12 cellular contexts compared by ENCODE assay signal in the genomic region with DNA sequence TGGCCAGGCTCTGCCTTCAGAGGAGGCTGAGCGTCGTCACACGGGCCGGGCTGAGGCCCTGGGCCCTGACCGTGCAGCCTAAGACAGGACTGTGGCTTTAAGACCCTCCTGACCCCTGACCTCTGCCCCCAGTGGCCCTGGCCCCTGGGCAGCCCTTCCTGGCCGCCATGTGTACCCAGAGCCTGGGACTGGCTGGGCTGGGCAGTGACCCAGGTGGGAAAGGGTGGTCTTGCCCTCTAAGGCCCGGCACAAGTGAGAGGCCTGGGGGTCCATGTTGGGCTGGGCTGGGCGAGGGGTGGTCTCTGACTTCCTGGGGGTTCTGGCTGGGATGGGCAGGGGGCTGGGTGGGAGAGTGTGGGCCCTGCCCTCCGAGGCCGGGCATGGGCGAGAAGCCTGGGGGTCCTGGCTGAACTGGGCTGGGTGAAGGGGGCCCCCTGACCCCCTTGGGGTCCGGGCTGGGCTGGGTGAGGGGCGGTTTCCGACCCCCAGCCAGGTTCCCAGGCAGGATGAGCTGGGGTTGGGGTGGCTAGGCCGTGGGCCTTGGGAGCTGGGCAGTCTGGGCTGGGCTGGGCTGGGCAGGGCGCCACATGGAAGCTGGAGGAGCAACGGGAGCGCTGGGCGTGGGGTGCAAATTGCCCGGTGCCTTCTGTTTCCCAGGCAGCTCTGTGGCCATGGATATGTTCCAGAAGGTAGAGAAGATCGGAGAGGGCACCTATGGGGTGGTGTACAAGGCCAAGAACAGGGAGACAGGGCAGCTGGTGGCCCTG. TPM values are rescaled to one million over a fixed set of nuclear protein-coding genes. Genes with fewer than 3 reads are reported as not detected.
DNase-seq lines count a peak whose midpoint lies in the region; ATAC-seq, FAIRE-seq and TF ChIP-seq lines count a peak whose summit lies in the region.
"Had no signal": no experiment of that assay in that cellular context is flagged by ENCODE, and none has a peak within 500 bp of the region (broad histone marks: within the 10 kb centered on the region; RNA-seq: fewer than 3 reads in every experiment).

Gene CDK3 (plus strand): TSS at position 101 of the 767 bp plus-strand sequence. CDS start 571 bp downstream, at position 672.

- H2BK12ac ChIP-seq in H1 (ENCODE audit: low read depth, low read length): peak within 1 kb of the TSS; percentile 60; the same call in 1 of the 2 replicates

- no peaks in the 10 kb centered on the region for H3K79me1 ChIP-seq in H1 (ENCODE audit: low read depth, low read length)

- H3K4ac ChIP-seq in H1 (replicated peaks; ENCODE audit: insufficient read length, low read depth, low read length): peak within 1 kb of the TSS; percentile 91

- peak within 1 kb of the TSS; percentile 95 for H4K8ac ChIP-seq in H1 (ENCODE audit: extremely low read depth, insufficient read depth, low read length)

- DNase-seq in H1 (ENCODE audit: low read depth in 1 of 2, low spot score in 2 of 2): no peak
- DNase-seq in osteoblast (ENCODE audit: insufficient read length, low spot score, missing footprints): peak; percentile 74
- DNase-seq in GM19240 (ENCODE audit: insufficient read length, low spot score): no peak
- DNase-seq in Caco-2: no peak
- DNase-seq in NCI-H2081 (lab: John Stamatoyannopoulos, UW): no peak
- DNase-seq: NCI-H1417 treated with DMSO at 0.1 percent for 48 hours had no signal

- no TSS peak for BruUV-seq in Caco-2 (replicated peaks; lab: Mats Ljungman, UMichigan)

- TF ChIP-seq CTCF in H1 (IDR thresholded peaks at IDR 0.05; ENCODE audit: control extremely low read depth in 1 of 3, insufficient read depth in 1 of 3, low read depth in 1 of 3, low read length in 3 of 3): no peak
- peak; percentile 1 for TF ChIP-seq CTCF in osteoblast (IDR thresholded peaks at IDR 0.05; ENCODE audit: extremely low read depth, low read depth, low read length)
- TF ChIP-seq CTCF in Caco-2 (IDR thresholded peaks at IDR 0.05; ENCODE audit: insufficient read depth in 1 of 2, low read depth in 1 of 2, low read length in 1 of 2, severe bottlenecking in 1 of 2, unreplicated experiment in 1 of 2): no peak

- peak within 1 kb of the TSS; percentile 25 for H3K18ac ChIP-seq in H1 (ENCODE audit: extremely low read depth, low read length)

- H3K4me1 Mint-ChIP-seq in Caco-2 (ENCODE audit: low read depth, unreplicated experiment): peaks cover 25% of the 10 kb centered on the region

- FAIRE-seq in H1 (lab: Jason Lieb, UNC): no peak

- TF ChIP-seq EP300 in H1 (IDR thresholded peaks at IDR 0.05; ENCODE audit: borderline replicate concordance in 1 of 2, low read depth in 2 of 2, low read length in 2 of 2): no peak

- WGBS in H1 (ENCODE audit: extremely low coverage in 1 of 2, insufficient coverage in 1 of 2, insufficient read length in 1 of 2, insufficient replicate concordance in 2 of 2, low coverage in 1 of 2, low lambda C conversion rate in 2 of 2, missing lambda C conversion rate in 1 of 2), 2 experiments: 89% methylated on average over 16 of the region's 21 CpGs; no CpG with 5 or more reads in 1 of the 2 experiments

- H3K9me3 Mint-ChIP-seq in Caco-2 (ENCODE audit: unreplicated experiment): no peaks in the 10 kb centered on the region

- no peak within 1 kb of the TSS for H3K56ac ChIP-seq in H1 (replicated peaks; ENCODE audit: insufficient read length, low read depth, low read length)

- H4K91ac ChIP-seq in H1 (replicated peaks; ENCODE audit: insufficient read length, low read length): peak within 1 kb of the TSS; percentile 63

- H3K27me3 Mint-ChIP-seq in Caco-2 (ENCODE audit: insufficient read depth, unreplicated experiment): no peaks in the 10 kb centered on the region

- ATAC-seq in HG02840 (IDR thresholded peaks at IDR 0.05; ENCODE audit: low FRiP score, unreplicated experiment): no peak

- H3K27me3 ChIP-seq in BLaER1 (no peaks in the 10 kb centered on the region), HUES6 (ENCODE audit: control insufficient read depth, insufficient read depth, low read length) (no peaks in the 10 kb centered on the region), H1 (replicated peaks in 1 of 4; ENCODE audit: control insufficient read depth in 3 of 4, extremely low read depth in 1 of 4, insufficient read depth in 3 of 4, low read length in 3 of 4) (no peaks in the 10 kb centered on the region), osteoblast (ENCODE audit: insufficient read depth, low read length) (no peaks in the 10 kb centered on the region), Caco-2 (replicated peaks; ENCODE audit: control insufficient read depth, insufficient read depth, low read length) (no peaks in the 10 kb centered on the region)
- H3K27me3 ChIP-seq: esophagus muscularis mucosa, vagina had no signal

- peak within 1 kb of the TSS; percentile 80 for H2BK5ac ChIP-seq in H1 (ENCODE audit: low read depth, low read length)

- H3K4me3 Mint-ChIP-seq in Caco-2 (ENCODE audit: unreplicated experiment): no peak within 1 kb of the TSS

- H3K36me3 ChIP-seq in BLaER1 (peaks cover 41% of the 10 kb centered on the region; the same call in 1 of the 2 replicates), HUES6 (ENCODE audit: control insufficient read depth, insufficient read depth, low read length) (peaks cover 19% of the 10 kb centered on the region), H1 (ENCODE audit: control insufficient read depth in 2 of 4, insufficient read depth in 4 of 4, low read length in 3 of 4) (no peaks in the 10 kb centered on the region; a peak in 2 of 8 replicates), osteoblast (ENCODE audit: insufficient read depth, low read length) (no peaks in the 10 kb centered on the region), Caco-2 (ENCODE audit: control insufficient read depth, insufficient read depth, low read length) (peaks cover 1% of the 10 kb centered on the region; the same call in 1 of the 2 replicates)

- H3K4me1 ChIP-seq in BLaER1 (peaks cover 51% of the 10 kb centered on the region), HUES6 (ENCODE audit: control insufficient read depth, insufficient read depth, low read length) (peaks cover 3% of the 10 kb centered on the region; the same call in 1 of the 2 replicates), H1 (replicated peaks in 1 of 4; ENCODE audit: control insufficient read depth in 3 of 4, insufficient read depth in 4 of 4, low read length in 3 of 4) (no peaks in the 10 kb centered on the region; a peak in 3 of 7 replicates), osteoblast (ENCODE audit: insufficient read depth, low read length) (peaks cover 11% of the 10 kb centered on the region), Caco-2 (peaks cover 47% of the 10 kb centered on the region)

- H3K4me2 ChIP-seq in BLaER1: peak within 1 kb of the TSS; percentile 7; the same call in 1 of the 2 replicates
- no peak within 1 kb of the TSS for H3K4me2 ChIP-seq in H1 (ENCODE audit: insufficient read depth in 1 of 2, low read depth in 2 of 2, low read length in 2 of 2)
- no peak within 1 kb of the TSS for H3K4me2 ChIP-seq in osteoblast (ENCODE audit: insufficient read depth, low read length)

- no peak for TF ChIP-seq POLR2A in H1 (IDR thresholded peaks at IDR 0.05; ENCODE audit: control extremely low read depth in 1 of 2, low read depth in 2 of 2, low read length in 2 of 2)

- no peak within 1 kb of the TSS for H3K14ac ChIP-seq in H1 (ENCODE audit: insufficient read length)

- H4K20me1 ChIP-seq in BLaER1 (no peaks in the 10 kb centered on the region), H1 (replicated peaks in 1 of 2; ENCODE audit: control insufficient read depth in 1 of 2, insufficient read depth in 2 of 2, low read length in 2 of 2) (no peaks in the 10 kb centered on the region), osteoblast (ENCODE audit: insufficient read depth, low read length) (no peaks in the 10 kb centered on the region)

- H3K27ac ChIP-seq in BLaER1: peak within 1 kb of the TSS; percentile 54
- H3K27ac ChIP-seq in HUES6 (ENCODE audit: low read depth, low read length): peak within 1 kb of the TSS; percentile 55
- H3K27ac ChIP-seq in H1 (ENCODE audit: low read depth, low read length): no peak within 1 kb of the TSS
- no peak within 1 kb of the TSS for H3K27ac ChIP-seq in osteoblast (ENCODE audit: low read depth, low read length)
- H3K27ac ChIP-seq: esophagus muscularis mucosa, SK-N-MC, vagina had no signal

- peak within 1 kb of the TSS; percentile 18; the same call in 1 of the 2 replicates for H2AK5ac ChIP-seq in H1 (ENCODE audit: low read depth, low read length)

- H3K4me3 ChIP-seq in BLaER1 (no peak within 1 kb of the TSS), HUES6 (ENCODE audit: low read depth, low read length) (no peak within 1 kb of the TSS), H1 (ENCODE audit: extremely low read depth in 1 of 4, insufficient read depth in 2 of 4, low read depth in 3 of 4, low read length in 4 of 4) (no peak within 1 kb of the TSS), osteoblast (ENCODE audit: insufficient read depth, low read length) (no peak within 1 kb of the TSS), Caco-2 (ENCODE audit: low read depth, low read length) (no peak within 1 kb of the TSS)
- H3K4me3 ChIP-seq: esophagus muscularis mucosa, SK-N-MC, vagina had no signal

- H2AFZ ChIP-seq in H1 (ENCODE audit: low read length) (no peak within 1 kb of the TSS), osteoblast (ENCODE audit: low read length) (no peak within 1 kb of the TSS)

- 0 out of 2 replicates have a peak within 1 kb of the TSS, but pooled peaks have one; percentile 72 for H2BK15ac ChIP-seq in H1 (ENCODE audit: low read length)

- H3K36me3 Mint-ChIP-seq in Caco-2 (ENCODE audit: insufficient read depth, unreplicated experiment): peaks cover 10% of the 10 kb centered on the region

- H3K9ac ChIP-seq in BLaER1 (0 out of 2 replicates have a peak within 1 kb of the TSS, but pooled peaks have one; percentile 6), HUES6 (ENCODE audit: low read length) (no peak within 1 kb of the TSS), H1 (replicated peaks in 1 of 4; ENCODE audit: extremely low read depth in 1 of 4, low read depth in 3 of 4, low read length in 3 of 4) (no peak within 1 kb of the TSS)

- intact Hi-C loops in Caco-2 (cut with micrococcal nuclease; ENCODE audit: unreplicated experiment): no loop called here

- H2BK120ac ChIP-seq in H1 (replicated peaks; ENCODE audit: low read depth, low read length): no peak within 1 kb of the TSS

- peak within 1 kb of the TSS; percentile 71 for H4K5ac ChIP-seq in H1 (ENCODE audit: insufficient read length, low read depth, low read length)

- CTCF ChIA-PET in H1 (lab: Charles Lee; ENCODE audit: partially characterized antibody): interaction anchor here (0.6 to 32.0 kb wide), 29 partner anchors 11 to 406 kb away, joined by 3 to 885 read pairs (median 4); partner anchors contain the start of genes EVPL, GALR2, MRPL38 and TRIM47
- CTCF ChIA-PET in Caco-2 (lab: Charles Lee): interaction anchor here (0.6 to 3.4 kb wide), 11 partner anchors 9 to 298 kb away, joined by 3 to 19 read pairs (median 4); partner anchors contain the start of genes ACOX1, MRPL38, TEN1 and WBP2

- no peak within 1 kb of the TSS for H3K27ac Mint-ChIP-seq in Caco-2 (ENCODE audit: unreplicated experiment)

- no peak within 1 kb of the TSS for H3K23ac ChIP-seq in H1 (ENCODE audit: insufficient read length)

- TF ChIP-seq RAD21 in H1 (IDR thresholded peaks at IDR 0.05 in 1 of 2, conservative IDR thresholded peaks at IDR 0.05 in 1 of 2; ENCODE audit: low read depth in 2 of 2, low read length in 2 of 2): no peak

- H2BK20ac ChIP-seq in H1 (ENCODE audit: low read length): 0 out of 2 replicates have a peak within 1 kb of the TSS, but pooled peaks have one; percentile 23

- POLR2A ChIA-PET in H1 (lab: Charles Lee; ENCODE audit: partially characterized antibody) (interaction anchor here (0.7 to 1.5 kb wide), 8 partner anchors 17 to 110 kb away, joined by 3 to 6 read pairs (median 4); partner anchors contain the start of genes FBF1, MRPL38 and TRIM65), Caco-2 (lab: Charles Lee) (interaction anchor here (0.5 kb wide), 1 partner anchor 97 kb away, joined by 8 read pairs; no protein-coding TSS in a partner anchor)

- H3K9me3 ChIP-seq in BLaER1 (no peaks in the 10 kb centered on the region), HUES6 (ENCODE audit: control insufficient read depth, insufficient read depth, low read depth, low read length) (no peaks in the 10 kb centered on the region), H1 (ENCODE audit: insufficient read depth in 2 of 2, low read depth in 1 of 2, low read length in 1 of 2) (no peaks in the 10 kb centered on the region), osteoblast (ENCODE audit: low read depth, low read length) (no peaks in the 10 kb centered on the region), Caco-2 (no peaks in the 10 kb centered on the region)
- H3K9me3 ChIP-seq: esophagus muscularis mucosa, vagina had no signal

- no peaks in the 10 kb centered on the region for H3K23me2 ChIP-seq in H1 (ENCODE audit: low read depth, low read length)

- H3K79me2 ChIP-seq in H1 (ENCODE audit: control insufficient read depth in 1 of 2, insufficient read depth in 2 of 2, low read length in 2 of 2): no peaks in the 10 kb centered on the region
- H3K79me2 ChIP-seq in osteoblast (ENCODE audit: insufficient read depth, low read length): no peaks in the 10 kb centered on the region

RNA-seq across cellular contexts. Expression of gene CDK3, which starts in this region (rescaled TPM):
- total RNA-seq in H1 (2021; fragmentation: NEBNext Ultra II Directional; extraction: Animal tissue kit (Norgen Biotek cat#: 25700)): 7.4 and 10.0 TPM in 2 replicates
- 14.6 and 20.1 TPM in 2 replicates for polyA plus RNA-seq in H1 (2011; rRNA removed)
- polyA plus RNA-seq in H1 (2011; cell fraction: cytosol; rRNA removed): 20.6 TPM
- 80.0 TPM for polyA plus RNA-seq in H1 (2011; cell fraction: nucleus; rRNA removed)
- polyA plus RNA-seq in H1 (2012, experiment 1 of 2): 13.7 to 20.1 TPM (median 15.9 TPM) in 4 replicates
- 6.3 TPM for polyA plus RNA-seq in H1 (2012, experiment 2 of 2)
- 9.5 TPM for polyA plus RNA-seq in H1 (2013, experiment 1 of 2)
- polyA plus RNA-seq in H1 (2013, experiment 2 of 2): 8.7 TPM
- 3.3 and 4.3 TPM in 2 replicates for polyA minus RNA-seq in H1 (2011; rRNA and poly(A)+ RNA removed)
- 0.88 TPM for polyA minus RNA-seq in H1 (2011; cell fraction: cytosol; rRNA and poly(A)+ RNA removed)
- 5.2 TPM for polyA minus RNA-seq in H1 (2011; cell fraction: nucleus; rRNA and poly(A)+ RNA removed)
- total RNA-seq in osteoblast: 0.72 and 0.88 TPM in 2 replicates
- 5.2 and 6.8 TPM in 2 replicates for total RNA-seq in Caco-2 (2022)

Comparison
In these comparisons a context has a peak if more than half of its experiments do, and no peak if none do; other contexts are left out.
1. Peak in DNase-seq in osteoblast; RNA of the gene not detected or under 1 TPM.
2. H3K27ac ChIP-seq: peak in BLaER1 (single experiment) and HUES6 (single experiment); none in H1 (single experiment) and osteoblast (single experiment).